Comparison of ENCODE assay signal across 19 cellular contexts in the genomic region with DNA sequence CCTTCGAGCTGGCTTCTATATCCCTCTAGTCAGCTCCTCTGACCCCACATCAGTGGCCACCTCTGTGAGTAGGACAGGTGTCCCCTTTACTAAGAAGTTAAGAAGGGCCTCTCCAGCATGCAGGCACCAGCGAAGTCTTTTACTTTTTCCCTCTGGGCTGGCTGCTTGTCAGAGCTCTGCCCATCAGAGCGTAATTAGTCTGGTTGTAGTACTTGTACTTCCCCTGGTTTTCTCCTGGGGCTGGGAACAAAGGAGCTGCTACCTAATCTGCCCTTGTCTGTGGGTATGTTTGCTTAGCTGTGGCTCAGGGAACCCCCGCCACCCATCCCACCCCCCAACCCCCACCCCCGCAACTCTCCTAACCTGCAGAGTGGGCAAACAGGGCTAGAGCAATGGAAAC. TPM values are rescaled to one million over a fixed set of nuclear protein-coding genes. Genes with fewer than 3 reads are reported as not detected.
DNase-seq lines count a peak whose midpoint lies in the region; ATAC-seq and TF ChIP-seq lines count a peak whose summit lies in the region.
"Had no signal": no experiment of that assay in that cellular context is flagged by ENCODE, and none has a peak within 500 bp of the region (broad histone marks: within the 10 kb centered on the region; RNA-seq: fewer than 3 reads in every experiment).

No MANE protein-coding gene starts in this region.

- no peaks in the 10 kb centered on the region for H3K27me3 ChIP-seq in CD4-positive, CD25-positive, alpha-beta regulatory T cell (ENCODE audit: control insufficient read depth, insufficient read depth, low read length)
- H3K27me3 ChIP-seq: adrenal gland, Peyer's patch had no signal

- CTCF ChIA-PET in activated naive CD4-positive, alpha-beta T cell treated with anti-CD3 and anti-CD28 coated beads, Interleukin-2, amount 10 ng/mL, durations not matched to agents 7 days and 5 days (lab: Charles Lee): no interaction called here

- H3K4me3 ChIP-seq in CD4-positive, CD25-positive, alpha-beta regulatory T cell (ENCODE audit: low read depth, low read length): no peak overlapping the region
- no peak overlapping the region for H3K4me3 ChIP-seq in GM12865 (ENCODE audit: low read depth, low read length)
- H3K4me3 ChIP-seq: adrenal gland, Peyer's patch had no signal

- peaks cover 27 to 48% (median 43%) of the 10 kb centered on the region in 4 donors for H3K4me1 Mint-ChIP-seq in CD4-positive, CD25-positive, alpha-beta regulatory T cell
- H3K4me1 Mint-ChIP-seq in naive B cell: peaks cover 30 to 45% (median 36%) of the 10 kb centered on the region in 3 donors
- peaks cover 13% of the 10 kb centered on the region for H3K4me1 Mint-ChIP-seq in activated naive CD4-positive, alpha-beta T cell treated with anti-CD3 and anti-CD28 coated beads, Interleukin-2, amount 10 ng/mL, durations not matched to agents 7 days and 5 days

- peaks cover 46% of the 10 kb centered on the region for H3K36me3 Mint-ChIP-seq in CD4-positive, CD25-positive, alpha-beta regulatory T cell
- H3K36me3 Mint-ChIP-seq in naive B cell: peaks cover 11 to 30% of the 10 kb centered on the region in 2 donors
- peaks cover 58% of the 10 kb centered on the region for H3K36me3 Mint-ChIP-seq in activated naive CD4-positive, alpha-beta T cell treated with anti-CD3 and anti-CD28 coated beads, Interleukin-2, amount 10 ng/mL, durations not matched to agents 7 days and 5 days

- no peaks in the 10 kb centered on the region for H3K9me3 ChIP-seq in CD4-positive, CD25-positive, alpha-beta regulatory T cell (ENCODE audit: control insufficient read depth in 2 of 2, low read length in 2 of 2)
- H3K9me3 ChIP-seq: adrenal gland, Peyer's patch had no signal

- H3K27me3 Mint-ChIP-seq in CD4-positive, CD25-positive, alpha-beta regulatory T cell: no peaks in the 10 kb centered on the region
- no peaks in the 10 kb centered on the region for H3K27me3 Mint-ChIP-seq in naive B cell
- no peaks in the 10 kb centered on the region for H3K27me3 Mint-ChIP-seq in activated naive CD4-positive, alpha-beta T cell treated with anti-CD3 and anti-CD28 coated beads, Interleukin-2, amount 10 ng/mL, durations not matched to agents 7 days and 5 days
- H3K27me3 Mint-ChIP-seq: activated CD4-positive, alpha-beta T cell treated with anti-CD3 and anti-CD28 coated beads, Interleukin-2, amount 10 ng/mL, durations not matched to agents 7 days and 5 days; naive thymus-derived CD4-positive, alpha-beta T cell had no signal

- no peaks in the 10 kb centered on the region for H3K9me3 Mint-ChIP-seq in CD4-positive, CD25-positive, alpha-beta regulatory T cell
- no peaks in the 10 kb centered on the region for H3K9me3 Mint-ChIP-seq in naive B cell
- H3K9me3 Mint-ChIP-seq in activated naive CD4-positive, alpha-beta T cell treated with anti-CD3 and anti-CD28 coated beads, Interleukin-2, amount 10 ng/mL, durations not matched to agents 7 days and 5 days: no peaks in the 10 kb centered on the region
- H3K9me3 Mint-ChIP-seq: activated CD4-positive, alpha-beta T cell treated with anti-CD3 and anti-CD28 coated beads, Interleukin-2, amount 10 ng/mL, durations not matched to agents 7 days and 5 days; naive thymus-derived CD4-positive, alpha-beta T cell had no signal

- peaks cover 55% of the 10 kb centered on the region for H3K36me3 ChIP-seq in CD4-positive, CD25-positive, alpha-beta regulatory T cell (ENCODE audit: control insufficient read depth, insufficient read depth, low read length)

- H3K27ac Mint-ChIP-seq in CD4-positive, CD25-positive, alpha-beta regulatory T cell: peak overlapping the region in 2 of 3 donors; percentile 45 to 56
- H3K27ac Mint-ChIP-seq in naive B cell: peak overlapping the region in 4 of 6 donors; percentile 3 to 65 (median 40)
- no peak overlapping the region for H3K27ac Mint-ChIP-seq in activated naive CD4-positive, alpha-beta T cell treated with anti-CD3 and anti-CD28 coated beads, Interleukin-2, amount 10 ng/mL, durations not matched to agents 7 days and 5 days
- H3K27ac Mint-ChIP-seq: activated CD4-positive, alpha-beta T cell treated with anti-CD3 and anti-CD28 coated beads, Interleukin-2, amount 10 ng/mL, durations not matched to agents 7 days and 5 days had no signal

- H3K4me1 ChIP-seq in CD4-positive, CD25-positive, alpha-beta regulatory T cell (ENCODE audit: control insufficient read depth, insufficient read depth, low read length, poor library complexity, severe bottlenecking): no peaks in the 10 kb centered on the region
- H3K4me1 ChIP-seq: Peyer's patch had no signal

- TF ChIP-seq CTCF in GM12865 (IDR thresholded peaks at IDR 0.05; ENCODE audit: insufficient read depth, low read depth, low read length, missing control alignments): no peak

- no peak overlapping the region for H3K4me3 Mint-ChIP-seq in CD4-positive, CD25-positive, alpha-beta regulatory T cell
- H3K4me3 Mint-ChIP-seq in naive B cell: no peak overlapping the region
- no peak overlapping the region for H3K4me3 Mint-ChIP-seq in activated naive CD4-positive, alpha-beta T cell treated with anti-CD3 and anti-CD28 coated beads, Interleukin-2, amount 10 ng/mL, durations not matched to agents 7 days and 5 days
- H3K4me3 Mint-ChIP-seq: activated CD4-positive, alpha-beta T cell treated with anti-CD3 and anti-CD28 coated beads, Interleukin-2, amount 10 ng/mL, durations not matched to agents 7 days and 5 days; naive thymus-derived CD4-positive, alpha-beta T cell had no signal

- no peak for ATAC-seq in CD4-positive, CD25-positive, alpha-beta regulatory T cell (ENCODE audit: low read depth in 2 of 2)
- ATAC-seq in naive B cell (ENCODE audit: low read depth in 2 of 2): no peak
- ATAC-seq: HCT116; naive thymus-derived CD4-positive, alpha-beta T cell; right cardiac atrium had no signal

- no peak overlapping the region for H3K27ac ChIP-seq in CD4-positive, CD25-positive, alpha-beta regulatory T cell (ENCODE audit: insufficient read depth, low read length, poor library complexity, severe bottlenecking)
- H3K27ac ChIP-seq: C4-2B, KMS-11, Peyer's patch had no signal

- DNase-seq in CD4-positive, CD25-positive, alpha-beta regulatory T cell: no peak
- DNase-seq in GM12865 (ENCODE audit: low read depth) (peak; percentile 40), NCI-H69 (lab: John Stamatoyannopoulos, UW) (peak; percentile 58), naive B cell (no peak), MV-4-11 (lab: John Stamatoyannopoulos, UW) (no peak)
- DNase-seq in activated naive CD4-positive, alpha-beta T cell treated with anti-CD3 and anti-CD28 coated beads, Interleukin-2, amount 10 ng/mL, durations not matched to agents 7 days and 5 days: no peak
- DNase-seq in activated CD4-positive, CD25-positive, alpha-beta regulatory T cell (lab: John Stamatoyannopoulos, UW): no peak
- DNase-seq: activated CD4-positive, alpha-beta T cell treated with anti-CD3 and anti-CD28 coated beads, Interleukin-2, amount 10 ng/mL, durations not matched to agents 7 days and 5 days; activated effector memory CD4-positive, alpha-beta T cell treated with anti-CD3 and anti-CD28 coated beads, Interleukin-2, amount 50 U/mL, for 16 hours; naive thymus-derived CD4-positive, alpha-beta T cell; NCI-H187; NCI-H510A treated with DMSO at 0.1 percent for 48 hours; Peyer's patch; right cardiac atrium; stimulated activated CD4-positive, alpha-beta T cell treated with anti-CD3 and anti-CD28 coated beads, Interleukin-4, amount 100 ng/mL, for 4 hours had no signal

RNA-seq across cellular contexts. Expression of gene ALPK3, which starts 27.4 kb away (rescaled TPM):
- 0.22 TPM for total RNA-seq in CD4-positive, CD25-positive, alpha-beta regulatory T cell
- polyA plus RNA-seq in CD4-positive, CD25-positive, alpha-beta regulatory T cell: not detected
- under 1 TPM in 2 of 6 donors, not detected in 4; 0.04 to 0.23 TPM for polyA plus RNA-seq in naive B cell (ENCODE audit: low read depth in 6 of 6)

RNA-seq across cellular contexts. Expression of gene ZNF592, which starts 41.4 kb away (rescaled TPM):
- 39.8 TPM for total RNA-seq in CD4-positive, CD25-positive, alpha-beta regulatory T cell
- 1 to 10 TPM; 3.8 to 4.3 (median 4.2) TPM for polyA plus RNA-seq in CD4-positive, CD25-positive, alpha-beta regulatory T cell
- 10 to 100 TPM in 1 of 6 donors, 1 to 10 TPM in 5; 2.2 to 21.4 (median 8.5) TPM for polyA plus RNA-seq in naive B cell (ENCODE audit: low read depth in 6 of 6)

Comparison
In these comparisons a context has a peak if more than half of its experiments do, and no peak if none do; other contexts are left out.
1. DNase-seq: peak in GM12865 (single experiment) and NCI-H69 (single experiment); none in CD4-positive, CD25-positive, alpha-beta regulatory T cell (0 of 3), naive B cell (single experiment), activated naive CD4-positive, alpha-beta T cell treated with anti-CD3 and anti-CD28 coated beads, Interleukin-2, amount 10 ng/mL, durations not matched to agents 7 days and 5 days (single experiment), MV-4-11 (single experiment) and activated CD4-positive, CD25-positive, alpha-beta regulatory T cell (0 of 4).